ENCODE assay signal across 9 cellular contexts in genomic region chr3:127689266-127689860, GRCh38. TPM values are rescaled to one million over a fixed set of nuclear protein-coding genes. Genes with fewer than 3 reads are reported as not detected.
DNase-seq lines count a peak whose midpoint lies in the region; ATAC-seq, FAIRE-seq and TF ChIP-seq lines count a peak whose summit lies in the region.
"Had no signal": no experiment of that assay in that cellular context is flagged by ENCODE, and none has a peak within 500 bp of the region (broad histone marks: within the 10 kb centered on the region; RNA-seq: fewer than 3 reads in every experiment).

No MANE protein-coding gene starts in this region.

- TF ChIP-seq EP300 in GM12878 (IDR thresholded peaks at IDR 0.05; ENCODE audit: borderline replicate concordance in 1 of 2, control insufficient read depth in 1 of 2, low read depth in 2 of 2, low read length in 2 of 2), result no peak

- TF ChIP-seq RAD21 in GM12878 (IDR thresholded peaks at IDR 0.05; ENCODE audit: insufficient read depth, low read depth, low read length), result no peak

- TF ChIP-seq POLR2A in GM19193 (IDR thresholded peaks at IDR 0.05; ENCODE audit: extremely low read depth, insufficient read depth, insufficient read length), result peak; percentile 4
- no peak; the same call in 1 of the 2 replicates for TF ChIP-seq POLR2A in GM12878 (IDR thresholded peaks at IDR 0.05; ENCODE audit: low read depth, low read length)
- TF ChIP-seq POLR2A in gastrocnemius medialis (IDR thresholded peaks at IDR 0.05), result no peak

- 91% methylated on average over 19 of the region's 19 CpGs for whole genome bisulfite sequencing in GM12878 (ENCODE audit: insufficient coverage, insufficient replicate concordance, low lambda C conversion rate, missing lambda C conversion rate)

- no peaks in the 10 kb centered on the region for H3K79me2 ChIP-seq in GM12878 (ENCODE audit: control insufficient read depth, insufficient read depth, low read length)

- RAD21 ChIA-PET in GM12878 (lab: Charles Lee; ENCODE audit: unreplicated experiment), result no interaction called here

- H3K27me3 ChIP-seq in GM12878 (replicated peaks in 1 of 2; ENCODE audit: control insufficient read depth in 2 of 2, insufficient read depth in 2 of 2, low read length in 1 of 2), result no peaks in the 10 kb centered on the region
- no peaks in the 10 kb centered on the region for H3K27me3 ChIP-seq in gastrocnemius medialis

- no peak overlapping the region for H3K4me2 ChIP-seq in GM12878 (ENCODE audit: control insufficient read depth, insufficient read depth)

- SMC1A ChIA-PET in GM12878 (lab: Charles Lee; ENCODE audit: uncharacterized antibody, unreplicated experiment), result no interaction called here

- H3K27ac ChIP-seq in GM12878 (ENCODE audit: control insufficient read depth, insufficient read depth) (no peak overlapping the region), kidney (ENCODE audit: low read depth in 2 of 2, low read length in 2 of 2) (no peak overlapping the region), gastrocnemius medialis (peak overlapping the region; percentile 81 to 89 (median 86))

- POLR2A ChIA-PET in GM12878 (lab: Charles Lee), result no interaction called here

- H3K4me1 ChIP-seq in GM12878 (ENCODE audit: control insufficient read depth, insufficient read depth, low read length) (peaks cover 5% of the 10 kb centered on the region), kidney (ENCODE audit: control insufficient read depth in 1 of 2, insufficient read depth in 1 of 2, low read depth in 1 of 2, low read length in 2 of 2) (no peaks in the 10 kb centered on the region), gastrocnemius medialis (peaks cover 22 to 23% of the 10 kb centered on the region in 2 donors)

- TF ChIP-seq CTCF in GM12878 (IDR thresholded peaks at IDR 0.05 in 2 of 3, conservative IDR thresholded peaks at IDR 0.05 in 1 of 3; ENCODE audit: control insufficient read depth in 2 of 3, extremely low read depth in 1 of 3, insufficient read depth in 1 of 3, low read depth in 3 of 3, low read length in 3 of 3) (no peak), kidney (IDR thresholded peaks at IDR 0.05; ENCODE audit: borderline replicate concordance, extremely low read depth, insufficient read depth) (no peak), gastrocnemius medialis (IDR thresholded peaks at IDR 0.05 in 4 of 5, conservative IDR thresholded peaks at IDR 0.05 in 1 of 5) (no peak)

- H3K4me3 ChIP-seq in GM12878 (no peak overlapping the region), kidney (ENCODE audit: low read length in 2 of 2) (no peak overlapping the region), gastrocnemius medialis (no peak overlapping the region)

- no peak overlapping the region for H3K9ac ChIP-seq in GM12878 (ENCODE audit: control insufficient read depth, insufficient read depth, low read length)
- H3K9ac ChIP-seq in kidney (ENCODE audit: low read length in 2 of 2), result no peak overlapping the region

- DNase-seq in GM12878 (ENCODE audit: low read depth, low spot score), result no peak
- peak; percentile 45 for DNase-seq in kidney
- peak in 1 of 2 donors; percentile 13 for DNase-seq in gastrocnemius medialis
- DNase-seq in stimulated activated CD4-positive, alpha-beta T cell treated with anti-CD3 and anti-CD28 coated beads, Interleukin-1b, Interleukin-23, amount 100 ng/mL, for 48 hours, result no peak
- DNase-seq in ACHN, result no peak
- no peak for DNase-seq in NCI-H345 (lab: John Stamatoyannopoulos, UW)
- DNase-seq: naive thymus-derived CD4-positive, alpha-beta T cell had no signal

- no peak overlapping the region for H2AFZ ChIP-seq in GM12878 (ENCODE audit: control insufficient read depth, low read depth, low read length)

- ATAC-seq in GM12878, result no peak
- no peak for ATAC-seq in gastrocnemius medialis
- no peak for ATAC-seq in GM21367 (IDR thresholded peaks at IDR 0.05; ENCODE audit: unreplicated experiment)
- ATAC-seq: naive thymus-derived CD4-positive, alpha-beta T cell had no signal

- no peaks in the 10 kb centered on the region for H3K9me3 ChIP-seq in GM12878 (replicated peaks; ENCODE audit: control insufficient read depth, insufficient read depth, low read length)
- no peaks in the 10 kb centered on the region for H3K9me3 ChIP-seq in kidney (ENCODE audit: control insufficient read depth in 1 of 2, low read length in 2 of 2)
- no peaks in the 10 kb centered on the region for H3K9me3 ChIP-seq in gastrocnemius medialis

- in situ Hi-C loops in GM12878 (cut with MboI) (no loop called here), gastrocnemius medialis (cut with MboI; ENCODE audit: low sequenced_read_pairs in 4 of 4) (no loop called here), ACHN (cut with HindIII; ENCODE audit: low pct_ligation_motif_present, low pct_unique_long_range_greater_than_20kb, low sequenced_read_pairs) (no loop called here)

- intact Hi-C loops in GM12878 (cut with micrococcal nuclease; ENCODE audit: unreplicated experiment), result no loop called here
- intact Hi-C loops in kidney (cut with DNase I), result no loop called here
- intact Hi-C loops in gastrocnemius medialis (cut with DNase I; ENCODE audit: low total_unique reads), result no loop called here

- no peak for FAIRE-seq in GM12878 (lab: Jason Lieb, UNC)
- no peak for FAIRE-seq in kidney (lab: Jason Lieb, UNC)

- TSS peak; percentile 34 for BruUV-seq in GM12878 (replicated peaks; lab: Mats Ljungman, UMichigan)

- CTCF ChIA-PET in GM12878 (lab: Yijun Ruan, JAX), result interaction anchor here (1.0 kb wide), 1 partner anchor 114 kb away, joined by 3 read pairs; no protein-coding TSS in a partner anchor

- H3K36me3 ChIP-seq in GM12878 (ENCODE audit: control insufficient read depth in 2 of 2, insufficient read depth in 2 of 2, low read length in 1 of 2) (peaks cover 14 to 24% of the 10 kb centered on the region in 2 experiments), kidney (ENCODE audit: control insufficient read depth in 1 of 2, insufficient read depth in 2 of 2, low read length in 2 of 2) (peaks cover 0 to 4% of the 10 kb centered on the region in 2 donors), gastrocnemius medialis (peaks cover 0 to 12% of the 10 kb centered on the region in 2 donors)

- H4K20me1 ChIP-seq in GM12878 (ENCODE audit: control insufficient read depth, insufficient read depth), result no peaks in the 10 kb centered on the region

TF ChIP-seq in GM12878, 131 proteins besides CTCF, POLR2A, EP300 and RAD21 (continues in another document):
- TF ChIP-seq BCLAF1 (IDR thresholded peaks at IDR 0.05) (no peak), ZBED1 (IDR thresholded peaks at IDR 0.05; ENCODE audit: borderline replicate concordance) (no peak), TCF7 (IDR thresholded peaks at IDR 0.05; ENCODE audit: borderline replicate concordance) (no peak), HDGF (IDR thresholded peaks at IDR 0.05) (no peak), CEBPB (IDR thresholded peaks at IDR 0.05; ENCODE audit: borderline replicate concordance in 1 of 2, low read depth in 2 of 2, low read length in 2 of 2) (no peak), CBFB (IDR thresholded peaks at IDR 0.05; ENCODE audit: low read depth) (no peak), ELK1 (IDR thresholded peaks at IDR 0.05; ENCODE audit: low read depth, low read length) (no peak)

RNA-seq across cellular contexts. Expression of gene ABTB1, which starts 16.6 kb away (rescaled TPM):
- 15.1 and 16.1 TPM in 2 replicates for total RNA-seq in GM12878 (2013; cell fraction: nucleolus; rRNA removed)
- total RNA-seq in GM12878 (2014; rRNA removed), result 5.7 and 7.1 TPM in 2 replicates
- 1.9 and 2.1 TPM in 2 replicates for total RNA-seq in GM12878 (2014; rRNA removed; fragmentation: Illumina TruSeq; extraction: Trizol)
- total RNA-seq in GM12878 (2021), result 10.1 and 10.6 TPM in 2 replicates
- polyA plus RNA-seq in GM12878 (2011; ENCODE audit: low read depth), result 5.6 TPM
- 4.1 and 7.2 TPM in 2 replicates for polyA plus RNA-seq in GM12878 (2011; rRNA removed)
- polyA plus RNA-seq in GM12878 (2011; cell fraction: cytosol; rRNA removed), result 8.9 and 12.4 TPM in 2 replicates
- 53.7 and 56.1 TPM in 2 replicates for polyA plus RNA-seq in GM12878 (2011; cell fraction: nucleus; rRNA removed)
- polyA plus RNA-seq in GM12878 (2012), result 13.6 and 13.8 TPM in 2 replicates
- polyA plus RNA-seq in GM12878 (2014; fragmentation: Illumina TruSeq; extraction: Trizol), result 1.0 and 2.4 TPM in 2 replicates
- polyA plus RNA-seq in GM12878 (2014; fragmentation: Nextera tagmentation; extraction: Ambion mirVana), result under 1 TPM; 0.11 to 0.31 TPM
- 10.2 and 12.9 TPM in 2 replicates for polyA plus RNA-seq in GM12878 (2014; rRNA removed)
- polyA plus RNA-seq in GM12878 (2016; fragmentation: Nextera tagmentation; extraction: Ambion mirVana), result 1 to 10 TPM; 7.7 to 9.2 TPM
- 6.8 and 8.2 TPM in 2 replicates for polyA minus RNA-seq in GM12878 (2011; rRNA and poly(A)+ RNA removed)
- polyA minus RNA-seq in GM12878 (2011; cell fraction: cytosol; rRNA and poly(A)+ RNA removed), result 1.9 and 5.0 TPM in 2 replicates
- 9.6 and 12.6 TPM in 2 replicates for polyA minus RNA-seq in GM12878 (2011; cell fraction: nucleus; rRNA and poly(A)+ RNA removed)
- 29.2 TPM for total RNA-seq in kidney
- 43.2 TPM for polyA plus RNA-seq in kidney (ENCODE audit: insufficient read depth, low read depth, low replicate concordance)
- total RNA-seq in gastrocnemius medialis, result 10 to 100 TPM; 22.9 to 37.5 (median 30.1) TPM

Comparison
In these comparisons a context has a peak if more than half of its experiments do, and no peak if none do; other contexts are left out.
1. H3K27ac ChIP-seq: peak in gastrocnemius medialis (4 of 4); none in GM12878 (single experiment) and kidney (0 of 2).